1 cellular context compared by ENCODE assay signal in genomic region chr20:34875657-34876160, GRCh38.
TF ChIP-seq lines count a peak whose summit lies in the region.

No MANE protein-coding gene starts in this region.

TF ChIP-seq in GM23338, 12 proteins besides CTCF, POLR2A, EP300 and RAD21:
- TF ChIP-seq, protein P1, sequence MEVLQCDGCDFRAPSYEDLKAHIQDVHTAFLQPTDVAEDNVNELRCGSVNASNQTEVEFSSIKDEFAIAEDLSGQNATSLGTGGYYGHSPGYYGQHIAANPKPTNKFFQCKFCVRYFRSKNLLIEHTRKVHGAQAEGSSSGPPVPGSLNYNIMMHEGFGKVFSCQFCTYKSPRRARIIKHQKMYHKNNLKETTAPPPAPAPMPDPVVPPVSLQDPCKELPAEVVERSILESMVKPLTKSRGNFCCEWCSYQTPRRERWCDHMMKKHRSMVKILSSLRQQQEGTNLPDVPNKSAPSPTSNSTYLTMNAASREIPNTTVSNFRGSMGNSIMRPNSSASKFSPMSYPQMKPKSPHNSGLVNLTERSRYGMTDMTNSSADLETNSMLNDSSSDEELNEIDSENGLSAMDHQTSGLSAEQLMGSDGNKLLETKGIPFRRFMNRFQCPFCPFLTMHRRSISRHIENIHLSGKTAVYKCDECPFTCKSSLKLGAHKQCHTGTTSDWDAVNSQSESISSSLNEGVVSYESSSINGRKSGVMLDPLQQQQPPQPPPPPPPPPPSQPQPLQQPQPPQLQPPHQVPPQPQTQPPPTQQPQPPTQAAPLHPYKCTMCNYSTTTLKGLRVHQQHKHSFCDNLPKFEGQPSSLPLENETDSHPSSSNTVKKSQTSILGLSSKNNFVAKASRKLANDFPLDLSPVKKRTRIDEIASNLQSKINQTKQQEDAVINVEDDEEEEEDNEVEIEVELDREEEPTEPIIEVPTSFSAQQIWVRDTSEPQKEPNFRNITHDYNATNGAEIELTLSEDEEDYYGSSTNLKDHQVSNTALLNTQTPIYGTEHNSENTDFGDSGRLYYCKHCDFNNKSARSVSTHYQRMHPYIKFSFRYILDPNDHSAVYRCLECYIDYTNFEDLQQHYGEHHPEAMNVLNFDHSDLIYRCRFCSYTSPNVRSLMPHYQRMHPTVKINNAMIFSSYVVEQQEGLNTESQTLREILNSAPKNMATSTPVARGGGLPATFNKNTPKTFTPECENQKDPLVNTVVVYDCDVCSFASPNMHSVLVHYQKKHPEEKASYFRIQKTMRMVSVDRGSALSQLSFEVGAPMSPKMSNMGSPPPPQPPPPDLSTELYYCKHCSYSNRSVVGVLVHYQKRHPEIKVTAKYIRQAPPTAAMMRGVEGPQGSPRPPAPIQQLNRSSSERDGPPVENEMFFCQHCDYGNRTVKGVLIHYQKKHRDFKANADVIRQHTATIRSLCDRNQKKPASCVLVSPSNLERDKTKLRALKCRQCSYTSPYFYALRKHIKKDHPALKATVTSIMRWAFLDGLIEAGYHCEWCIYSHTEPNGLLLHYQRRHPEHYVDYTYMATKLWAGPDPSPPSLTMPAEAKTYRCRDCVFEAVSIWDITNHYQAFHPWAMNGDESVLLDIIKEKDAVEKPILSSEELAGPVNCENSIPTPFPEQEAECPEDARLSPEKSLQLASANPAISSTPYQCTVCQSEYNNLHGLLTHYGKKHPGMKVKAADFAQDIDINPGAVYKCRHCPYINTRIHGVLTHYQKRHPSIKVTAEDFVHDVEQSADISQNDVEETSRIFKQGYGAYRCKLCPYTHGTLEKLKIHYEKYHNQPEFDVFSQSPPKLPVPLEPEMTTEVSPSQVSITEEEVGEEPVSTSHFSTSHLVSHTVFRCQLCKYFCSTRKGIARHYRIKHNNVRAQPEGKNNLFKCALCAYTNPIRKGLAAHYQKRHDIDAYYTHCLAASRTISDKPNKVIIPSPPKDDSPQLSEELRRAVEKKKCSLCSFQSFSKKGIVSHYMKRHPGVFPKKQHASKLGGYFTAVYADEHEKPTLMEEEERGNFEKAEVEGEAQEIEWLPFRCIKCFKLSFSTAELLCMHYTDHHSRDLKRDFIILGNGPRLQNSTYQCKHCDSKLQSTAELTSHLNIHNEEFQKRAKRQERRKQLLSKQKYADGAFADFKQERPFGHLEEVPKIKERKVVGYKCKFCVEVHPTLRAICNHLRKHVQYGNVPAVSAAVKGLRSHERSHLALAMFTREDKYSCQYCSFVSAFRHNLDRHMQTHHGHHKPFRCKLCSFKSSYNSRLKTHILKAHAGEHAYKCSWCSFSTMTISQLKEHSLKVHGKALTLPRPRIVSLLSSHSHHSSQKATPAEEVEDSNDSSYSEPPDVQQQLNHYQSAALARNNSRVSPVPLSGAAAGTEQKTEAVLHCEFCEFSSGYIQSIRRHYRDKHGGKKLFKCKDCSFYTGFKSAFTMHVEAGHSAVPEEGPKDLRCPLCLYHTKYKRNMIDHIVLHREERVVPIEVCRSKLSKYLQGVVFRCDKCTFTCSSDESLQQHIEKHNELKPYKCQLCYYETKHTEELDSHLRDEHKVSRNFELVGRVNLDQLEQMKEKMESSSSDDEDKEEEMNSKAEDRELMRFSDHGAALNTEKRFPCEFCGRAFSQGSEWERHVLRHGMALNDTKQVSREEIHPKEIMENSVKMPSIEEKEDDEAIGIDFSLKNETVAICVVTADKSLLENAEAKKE (CRISPR knock-in tag; IDR thresholded peaks at IDR 0.05), result no peak
- TF ChIP-seq POLR2AphosphoS5 (IDR thresholded peaks at IDR 0.05; ENCODE audit: low read depth), result peak; percentile 34; the same call in 1 of the 2 replicates
